Comparison of ENCODE assay signal across 14 cellular contexts in the genomic region with DNA sequence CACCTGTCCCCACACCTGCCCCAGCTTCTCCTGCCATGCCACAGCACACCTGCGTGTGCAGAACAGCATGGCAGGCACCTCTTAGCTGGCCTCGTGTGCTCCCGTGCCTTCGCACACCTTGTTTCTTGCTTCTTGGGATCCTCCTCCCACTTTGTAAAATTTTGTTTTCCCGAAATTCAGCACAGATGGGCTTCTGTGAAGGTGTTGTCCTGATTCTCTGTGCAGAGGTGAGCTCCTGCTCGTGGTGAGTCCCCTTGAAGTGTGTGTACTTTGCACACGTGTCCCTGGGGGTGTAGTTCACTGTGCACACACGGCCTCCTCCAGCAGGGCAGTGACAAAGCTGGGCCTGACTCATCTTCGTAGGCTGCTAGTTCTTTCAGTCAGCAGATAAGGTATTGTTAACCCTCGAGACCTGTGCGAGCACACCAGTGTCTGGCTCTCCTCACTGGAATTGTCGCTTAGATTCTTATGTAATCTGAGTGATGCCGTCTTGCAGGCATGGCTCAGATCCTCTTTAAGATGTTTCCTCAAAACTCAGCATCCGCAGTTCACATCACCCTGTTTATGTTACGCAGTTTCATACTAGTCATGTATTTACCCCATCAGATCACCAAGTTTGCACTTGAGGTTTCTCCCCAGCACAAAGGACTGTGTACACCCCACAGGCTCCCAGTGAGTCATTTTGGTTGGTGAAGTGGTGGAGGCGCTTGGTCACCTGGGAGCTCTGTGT.
DNase-seq lines count a peak whose midpoint lies in the region; ATAC-seq and TF ChIP-seq lines count a peak whose summit lies in the region.
"Had no signal": no experiment of that assay in that cellular context is flagged by ENCODE, and none has a peak within 500 bp of the region (broad histone marks: within the 10 kb centered on the region; RNA-seq: fewer than 3 reads in every experiment).

No MANE protein-coding gene starts in this region.

- BruUV-seq in PC-3 (replicated peaks; lab: Mats Ljungman, UMichigan) = no TSS peak

- H3K9me3 Mint-ChIP-seq in stimulated activated naive CD8-positive, alpha-beta T cell treated with anti-CD3 and anti-CD28 coated beads, Interleukin-15, amount 100 ng/mL, for 72 hours = no peaks in the 10 kb centered on the region
- H3K9me3 Mint-ChIP-seq: naive thymus-derived CD8-positive, alpha-beta T cell had no signal

- H3K27me3 ChIP-seq in PC-3 (ENCODE audit: low read length) = no peaks in the 10 kb centered on the region
- H3K27me3 ChIP-seq: BLaER1 had no signal

- intact Hi-C loops in Right ventricle myocardium inferior (cut with DNase I) = no loop called here
- intact Hi-C loops in left ventricle myocardium superior (cut with micrococcal nuclease) = no loop called here
- intact Hi-C loops in PC-3 (cut with micrococcal nuclease) = no loop called here

- peaks cover 2% of the 10 kb centered on the region; the same call in 1 of the 2 replicates for H3K36me3 ChIP-seq in PC-3 (ENCODE audit: low read depth, low read length)

- CTCF ChIA-PET in PC-3 (lab: Charles Lee) = no interaction called here

- peak overlapping the region in 1 of 2 donors; percentile 17 for H3K4me3 Mint-ChIP-seq in stimulated activated naive CD8-positive, alpha-beta T cell treated with anti-CD3 and anti-CD28 coated beads, Interleukin-15, amount 100 ng/mL, for 72 hours
- H3K4me3 Mint-ChIP-seq: stimulated activated memory B cell treated with anti-CD40 and anti-IgM and Interleukin-4, amounts not matched to agents 10 μg/mL and 1 μg/mL and 100 μg/mL, for 72 hours had no signal

- H2AFZ ChIP-seq in PC-3 (ENCODE audit: low read length) = no peak overlapping the region

- H3K9me3 ChIP-seq in PC-3 (ENCODE audit: low read length) = no peaks in the 10 kb centered on the region

- H3K4me3 ChIP-seq in PC-3 (ENCODE audit: low read length) (no peak overlapping the region), fibroblast of mammary gland (ENCODE audit: control insufficient read depth, low read depth, low read length) (no peak overlapping the region), foreskin fibroblast (ENCODE audit: low read depth in 1 of 2, low read length in 2 of 2) (no peak overlapping the region)
- H3K4me3 ChIP-seq: BLaER1, skin epidermis had no signal

- no peaks in the 10 kb centered on the region for H3K9me2 ChIP-seq in PC-3 (replicated peaks; ENCODE audit: low read length)

- ATAC-seq in Right ventricle myocardium inferior (peak; percentile 20), left ventricle myocardium superior (no peak), PC-3 (peak; percentile 80), SK-N-SH treated with all-trans-retinoic acid at 6 μM for 48 hours (no peak)
- ATAC-seq in stimulated activated naive CD8-positive, alpha-beta T cell treated with anti-CD3 and anti-CD28 coated beads, Interleukin-15, amount 100 ng/mL, for 72 hours = peak; percentile 97
- ATAC-seq: naive thymus-derived CD8-positive, alpha-beta T cell; stimulated activated memory B cell treated with anti-CD40 and anti-IgM and Interleukin-4, amounts not matched to agents 10 μg/mL and 1 μg/mL and 100 μg/mL, for 72 hours had no signal

- TF ChIP-seq CTCF in PC-3 (conservative IDR thresholded peaks at IDR 0.05; ENCODE audit: low read depth, low read length) = no peak
- TF ChIP-seq CTCF in fibroblast of mammary gland (conservative IDR thresholded peaks at IDR 0.05; ENCODE audit: control insufficient read depth, insufficient read depth, low read depth, low read length) = no peak
- TF ChIP-seq CTCF in foreskin fibroblast (IDR thresholded peaks at IDR 0.05; ENCODE audit: low read depth, low read length) = no peak

- H4K20me1 ChIP-seq in PC-3 (ENCODE audit: low read length) = peaks cover 75% of the 10 kb centered on the region

- no peak overlapping the region for H3K9ac ChIP-seq in PC-3 (ENCODE audit: low read length)
- H3K9ac ChIP-seq: BLaER1 had no signal

- no peaks in the 10 kb centered on the region for H3F3A ChIP-seq in PC-3 (ENCODE audit: low read length, unreplicated experiment)

- peaks cover 20% of the 10 kb centered on the region for H3K4me1 ChIP-seq in PC-3 (ENCODE audit: insufficient read depth, low read length)
- H3K4me1 ChIP-seq: BLaER1 had no signal

- H3K27ac Mint-ChIP-seq in stimulated activated naive CD8-positive, alpha-beta T cell treated with anti-CD3 and anti-CD28 coated beads, Interleukin-15, amount 100 ng/mL, for 72 hours = peak overlapping the region in 1 of 2 donors; percentile 23
- H3K27ac Mint-ChIP-seq: stimulated activated memory B cell treated with anti-CD40 and anti-IgM and Interleukin-4, amounts not matched to agents 10 μg/mL and 1 μg/mL and 100 μg/mL, for 72 hours had no signal

- peak overlapping the region; percentile 7 for H3K4me2 ChIP-seq in PC-3 (ENCODE audit: low read length)
- H3K4me2 ChIP-seq: BLaER1 had no signal

- DNase-seq in Right ventricle myocardium inferior (ENCODE audit: missing footprints) = no peak
- DNase-seq in left ventricle myocardium superior = no peak
- DNase-seq in PC-3 = peak; percentile 58
- DNase-seq in fibroblast of mammary gland (ENCODE audit: low read depth) = peak; percentile 13
- peak in 1 of 2 donors; percentile 53 for DNase-seq in stimulated activated naive CD8-positive, alpha-beta T cell treated with anti-CD3 and anti-CD28 coated beads, Interleukin-15, amount 100 ng/mL, for 72 hours
- DNase-seq in DMS 273 treated with DMSO at 0.1 percent for 48 hours (lab: John Stamatoyannopoulos, UW) = no peak
- DNase-seq in foreskin fibroblast = no peak
- DNase-seq: activated CD4-positive, alpha-beta T cell treated with anti-CD3 and anti-CD28 coated beads for 1 hour; naive thymus-derived CD8-positive, alpha-beta T cell; SHP77 treated with DMSO at 0.1 percent for 48 hours had no signal

- peaks cover 77% of the 10 kb centered on the region for H3K4me1 Mint-ChIP-seq in stimulated activated naive CD8-positive, alpha-beta T cell treated with anti-CD3 and anti-CD28 coated beads, Interleukin-15, amount 100 ng/mL, for 72 hours

- peaks cover 99% of the 10 kb centered on the region for H3K79me2 ChIP-seq in PC-3 (ENCODE audit: low read length)

- POLR2A ChIA-PET in PC-3 (lab: Charles Lee; ENCODE audit: unreplicated experiment) = interaction anchor here (0.7 kb wide), 1 partner anchor 48 kb away, joined by 3 read pairs; no protein-coding TSS in a partner anchor

- no peaks in the 10 kb centered on the region for H3K27me3 Mint-ChIP-seq in stimulated activated naive CD8-positive, alpha-beta T cell treated with anti-CD3 and anti-CD28 coated beads, Interleukin-15, amount 100 ng/mL, for 72 hours
- H3K27me3 Mint-ChIP-seq: naive thymus-derived CD8-positive, alpha-beta T cell; stimulated activated memory B cell treated with anti-CD40 and anti-IgM and Interleukin-4, amounts not matched to agents 10 μg/mL and 1 μg/mL and 100 μg/mL, for 72 hours had no signal

- peak overlapping the region; percentile 22 for H3K27ac ChIP-seq in PC-3 (ENCODE audit: low read length)
- H3K27ac ChIP-seq: BLaER1 had no signal

TF ChIP-seq in SK-N-SH treated with all-trans-retinoic acid at 6 μM for 48 hours, 23 proteins besides CTCF, POLR2A, EP300 and RAD21 (continues in another document):
- no peak for TF ChIP-seq PPARA (CRISPR knock-in tag; IDR thresholded peaks at IDR 0.05; ENCODE audit: borderline replicate concordance)
- TF ChIP-seq RARB (CRISPR knock-in tag; IDR thresholded peaks at IDR 0.05) = no peak
- no peak for TF ChIP-seq OSR1 (CRISPR knock-in tag; IDR thresholded peaks at IDR 0.05)
- TF ChIP-seq, protein P1, sequence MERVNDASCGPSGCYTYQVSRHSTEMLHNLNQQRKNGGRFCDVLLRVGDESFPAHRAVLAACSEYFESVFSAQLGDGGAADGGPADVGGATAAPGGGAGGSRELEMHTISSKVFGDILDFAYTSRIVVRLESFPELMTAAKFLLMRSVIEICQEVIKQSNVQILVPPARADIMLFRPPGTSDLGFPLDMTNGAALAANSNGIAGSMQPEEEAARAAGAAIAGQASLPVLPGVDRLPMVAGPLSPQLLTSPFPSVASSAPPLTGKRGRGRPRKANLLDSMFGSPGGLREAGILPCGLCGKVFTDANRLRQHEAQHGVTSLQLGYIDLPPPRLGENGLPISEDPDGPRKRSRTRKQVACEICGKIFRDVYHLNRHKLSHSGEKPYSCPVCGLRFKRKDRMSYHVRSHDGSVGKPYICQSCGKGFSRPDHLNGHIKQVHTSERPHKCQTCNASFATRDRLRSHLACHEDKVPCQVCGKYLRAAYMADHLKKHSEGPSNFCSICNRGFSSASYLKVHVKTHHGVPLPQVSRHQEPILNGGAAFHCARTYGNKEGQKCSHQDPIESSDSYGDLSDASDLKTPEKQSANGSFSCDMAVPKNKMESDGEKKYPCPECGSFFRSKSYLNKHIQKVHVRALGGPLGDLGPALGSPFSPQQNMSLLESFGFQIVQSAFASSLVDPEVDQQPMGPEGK (CRISPR knock-in tag; IDR thresholded peaks at IDR 0.05; ENCODE audit: borderline replicate concordance) = no peak
- TF ChIP-seq, protein P2, sequence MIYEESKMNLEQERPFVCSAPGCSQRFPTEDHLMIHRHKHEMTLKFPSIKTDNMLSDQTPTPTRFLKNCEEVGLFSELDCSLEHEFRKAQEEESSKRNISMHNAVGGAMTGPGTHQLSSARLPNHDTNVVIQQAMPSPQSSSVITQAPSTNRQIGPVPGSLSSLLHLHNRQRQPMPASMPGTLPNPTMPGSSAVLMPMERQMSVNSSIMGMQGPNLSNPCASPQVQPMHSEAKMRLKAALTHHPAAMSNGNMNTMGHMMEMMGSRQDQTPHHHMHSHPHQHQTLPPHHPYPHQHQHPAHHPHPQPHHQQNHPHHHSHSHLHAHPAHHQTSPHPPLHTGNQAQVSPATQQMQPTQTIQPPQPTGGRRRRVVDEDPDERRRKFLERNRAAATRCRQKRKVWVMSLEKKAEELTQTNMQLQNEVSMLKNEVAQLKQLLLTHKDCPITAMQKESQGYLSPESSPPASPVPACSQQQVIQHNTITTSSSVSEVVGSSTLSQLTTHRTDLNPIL (CRISPR knock-in tag; IDR thresholded peaks at IDR 0.05; ENCODE audit: low read depth) = no peak
- TF ChIP-seq GLIS3 (CRISPR knock-in tag; IDR thresholded peaks at IDR 0.05) = no peak
- TF ChIP-seq, protein P3, sequence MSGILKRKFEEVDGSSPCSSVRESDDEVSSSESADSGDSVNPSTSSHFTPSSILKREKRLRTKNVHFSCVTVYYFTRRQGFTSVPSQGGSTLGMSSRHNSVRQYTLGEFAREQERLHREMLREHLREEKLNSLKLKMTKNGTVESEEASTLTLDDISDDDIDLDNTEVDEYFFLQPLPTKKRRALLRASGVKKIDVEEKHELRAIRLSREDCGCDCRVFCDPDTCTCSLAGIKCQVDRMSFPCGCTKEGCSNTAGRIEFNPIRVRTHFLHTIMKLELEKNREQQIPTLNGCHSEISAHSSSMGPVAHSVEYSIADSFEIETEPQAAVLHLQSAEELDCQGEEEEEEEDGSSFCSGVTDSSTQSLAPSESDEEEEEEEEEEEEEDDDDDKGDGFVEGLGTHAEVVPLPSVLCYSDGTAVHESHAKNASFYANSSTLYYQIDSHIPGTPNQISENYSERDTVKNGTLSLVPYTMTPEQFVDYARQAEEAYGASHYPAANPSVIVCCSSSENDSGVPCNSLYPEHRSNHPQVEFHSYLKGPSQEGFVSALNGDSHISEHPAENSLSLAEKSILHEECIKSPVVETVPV (CRISPR knock-in tag; IDR thresholded peaks at IDR 0.05) = no peak
- no peak for TF ChIP-seq ZFP30 (CRISPR knock-in tag; IDR thresholded peaks at IDR 0.05)
- TF ChIP-seq ISL1 (CRISPR knock-in tag; IDR thresholded peaks at IDR 0.05) = no peak
- TF ChIP-seq ZNF70 (CRISPR knock-in tag; IDR thresholded peaks at IDR 0.05) = no peak

Comparison
In these comparisons a context has a peak if more than half of its experiments do, and no peak if none do; other contexts are left out.
1. ATAC-seq: peak in Right ventricle myocardium inferior (single experiment), PC-3 (single experiment) and stimulated activated naive CD8-positive, alpha-beta T cell treated with anti-CD3 and anti-CD28 coated beads, Interleukin-15, amount 100 ng/mL, for 72 hours (single experiment); none in left ventricle myocardium superior (single experiment) and SK-N-SH treated with all-trans-retinoic acid at 6 μM for 48 hours (single experiment).
2. DNase-seq: peak in PC-3 (single experiment) and fibroblast of mammary gland (single experiment); none in Right ventricle myocardium inferior (single experiment), left ventricle myocardium superior (single experiment), DMS 273 treated with DMSO at 0.1 percent for 48 hours (single experiment) and foreskin fibroblast (0 of 2).